ENCODE assay signal across 23 cellular contexts in the genomic region with DNA sequence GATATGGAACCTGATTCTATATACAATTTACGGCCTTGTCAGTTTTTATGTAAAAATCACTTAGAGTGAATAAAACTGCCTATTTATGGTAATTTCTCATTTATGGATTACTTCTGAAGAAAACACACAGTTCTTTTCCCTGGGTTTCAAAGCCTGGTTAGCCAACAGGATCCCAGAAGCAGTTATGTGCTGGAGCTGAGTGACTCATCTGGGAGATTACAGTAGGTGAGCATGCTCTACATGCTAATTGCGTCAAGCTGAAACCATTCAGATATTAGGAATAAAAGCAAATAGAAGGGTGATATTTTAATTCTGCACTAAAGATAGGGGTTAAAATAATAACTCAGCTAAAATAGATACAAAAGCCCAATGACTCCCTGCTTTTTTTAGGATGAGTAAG. TPM values are rescaled to one million over a fixed set of nuclear protein-coding genes. Genes with fewer than 3 reads are reported as not detected.
DNase-seq lines count a peak whose midpoint lies in the region; ATAC-seq and TF ChIP-seq lines count a peak whose summit lies in the region.
"Had no signal": no experiment of that assay in that cellular context is flagged by ENCODE, and none has a peak within 500 bp of the region (broad histone marks: within the 10 kb centered on the region; RNA-seq: fewer than 3 reads in every experiment).

No MANE protein-coding gene starts in this region.

- H3K9me2 ChIP-seq in SK-N-SH (no peaks in the 10 kb centered on the region), neural cell (ENCODE audit: insufficient read depth, low read length) (no peaks in the 10 kb centered on the region)

- TF ChIP-seq RAD21 in SK-N-SH (IDR thresholded peaks at IDR 0.05; ENCODE audit: low read length) = no peak
- TF ChIP-seq RAD21 in neural cell (conservative IDR thresholded peaks at IDR 0.05) = no peak

- no peaks in the 10 kb centered on the region for H3K4me1 Mint-ChIP-seq in activated CD4-positive, alpha-beta T cell treated with anti-CD3 and anti-CD28 coated beads for 36 hours
- H3K4me1 Mint-ChIP-seq: CD4-positive, CD25-positive, alpha-beta regulatory T cell; nephron progenitor cell had no signal

- 89% methylated on average over 2 of the region's 2 CpGs for WGBS in SK-N-SH (ENCODE audit: low lambda C conversion rate)
- 88% methylated on average over 2 of the region's 2 CpGs for WGBS in right lobe of liver (ENCODE audit: insufficient coverage, low coverage, low lambda C conversion rate, missing lambda C conversion rate)

- no peak overlapping the region for H3K4me3 ChIP-seq in SK-N-SH (ENCODE audit: low read depth in 2 of 2, low read length in 1 of 2)
- no peak overlapping the region for H3K4me3 ChIP-seq in fibroblast of lung (replicated peaks in 1 of 4; ENCODE audit: control extremely low read depth in 1 of 4, insufficient read depth in 1 of 4, low read depth in 3 of 4, low read length in 4 of 4)
- H3K4me3 ChIP-seq in neural cell (ENCODE audit: low read length) = no peak overlapping the region
- H3K4me3 ChIP-seq in right lobe of liver = no peak overlapping the region
- H3K4me3 ChIP-seq: lower lobe of right lung had no signal

- no peak overlapping the region for H3K9ac ChIP-seq in SK-N-SH
- H3K9ac ChIP-seq in fibroblast of lung (ENCODE audit: insufficient read depth, low read length) = no peak overlapping the region
- peak overlapping the region; percentile 20 for H3K9ac ChIP-seq in neural cell (ENCODE audit: low read length)
- H3K9ac ChIP-seq: KMS-11 had no signal

- peaks cover 9% of the 10 kb centered on the region for H3K27me3 Mint-ChIP-seq in activated CD4-positive, alpha-beta T cell treated with anti-CD3 and anti-CD28 coated beads for 36 hours

- H3F3A ChIP-seq in SK-N-SH (replicated peaks; ENCODE audit: insufficient read depth) (peaks cover 21% of the 10 kb centered on the region), neural cell (ENCODE audit: insufficient read depth, low read length, poor library complexity, severe bottlenecking) (no peaks in the 10 kb centered on the region)

- intact Hi-C loops in right lobe of liver (cut with DNase I) = no loop called here
- intact Hi-C loops in activated CD4-positive, alpha-beta T cell treated with anti-CD3 and anti-CD28 coated beads for 36 hours (cut with DNase I, micrococcal nuclease) = no loop called here

- H2AFZ ChIP-seq in SK-N-SH (ENCODE audit: low read depth) (no peak overlapping the region), fibroblast of lung (ENCODE audit: low read length) (no peak overlapping the region), neural cell (ENCODE audit: low read depth, low read length) (no peak overlapping the region)

- no peak overlapping the region for H3K27ac Mint-ChIP-seq in activated CD4-positive, alpha-beta T cell treated with anti-CD3 and anti-CD28 coated beads for 36 hours
- H3K27ac Mint-ChIP-seq: activated T-helper 1 cell treated with anti-CD3 and anti-CD28 coated beads, Interleukin-12 subunit alpha, Interleukin-12 subunit beta, Interleukin-2, Interleukin-4 antibody, amounts not matched to agents 30 ng/mL and 10 ng/mL and 1 ng/mL, durations not matched to agents 14 hours and 24 hours and 36 hours; CD4-positive, CD25-positive, alpha-beta regulatory T cell; nephron progenitor cell; stimulated activated naive CD8-positive, alpha-beta T cell treated with anti-CD3 and anti-CD28 coated beads, Interleukin-15, Interleukin-2, amounts not matched to agents 100 ng/mL and 50 ng/mL, for 24 hours had no signal

- H3K4me3 Mint-ChIP-seq in activated CD4-positive, alpha-beta T cell treated with anti-CD3 and anti-CD28 coated beads for 36 hours = no peak overlapping the region
- H3K4me3 Mint-ChIP-seq: activated T-helper 1 cell treated with anti-CD3 and anti-CD28 coated beads, Interleukin-12 subunit alpha, Interleukin-12 subunit beta, Interleukin-2, Interleukin-4 antibody, amounts not matched to agents 30 ng/mL and 10 ng/mL and 1 ng/mL, durations not matched to agents 14 hours and 24 hours and 36 hours; CD4-positive, CD25-positive, alpha-beta regulatory T cell; nephron progenitor cell; stimulated activated naive CD8-positive, alpha-beta T cell treated with anti-CD3 and anti-CD28 coated beads, Interleukin-15, Interleukin-2, amounts not matched to agents 100 ng/mL and 50 ng/mL, for 24 hours had no signal

- TF ChIP-seq CTCF in SK-N-SH (IDR thresholded peaks at IDR 0.05) (no peak), fibroblast of lung (conservative IDR thresholded peaks at IDR 0.05 in 1 of 2, IDR thresholded peaks at IDR 0.05 in 1 of 2; ENCODE audit: low read depth in 1 of 2, low read length in 2 of 2) (no peak), neural cell (IDR thresholded peaks at IDR 0.05; ENCODE audit: poor library complexity, severe bottlenecking) (no peak), right lobe of liver (IDR thresholded peaks at IDR 0.05) (no peak)

- H4K20me1 ChIP-seq in SK-N-SH (ENCODE audit: insufficient read depth) (no peaks in the 10 kb centered on the region), fibroblast of lung (ENCODE audit: control insufficient read depth, extremely low read depth, insufficient read depth, low read length) (no peaks in the 10 kb centered on the region), neural cell (ENCODE audit: insufficient read depth) (no peaks in the 10 kb centered on the region)

- H3K9me3 Mint-ChIP-seq in activated CD4-positive, alpha-beta T cell treated with anti-CD3 and anti-CD28 coated beads for 36 hours (ENCODE audit: low read depth) = no peaks in the 10 kb centered on the region
- H3K9me3 Mint-ChIP-seq: activated T-helper 1 cell treated with anti-CD3 and anti-CD28 coated beads, Interleukin-12 subunit alpha, Interleukin-12 subunit beta, Interleukin-2, Interleukin-4 antibody, amounts not matched to agents 30 ng/mL and 10 ng/mL and 1 ng/mL, durations not matched to agents 14 hours and 24 hours and 36 hours; nephron progenitor cell; stimulated activated naive CD8-positive, alpha-beta T cell treated with anti-CD3 and anti-CD28 coated beads, Interleukin-15, Interleukin-2, amounts not matched to agents 100 ng/mL and 50 ng/mL, for 24 hours had no signal

- H3K4me2 ChIP-seq in SK-N-SH = no peak overlapping the region
- H3K4me2 ChIP-seq in fibroblast of lung (ENCODE audit: extremely low read depth, insufficient read depth, low read length) = no peak overlapping the region
- no peak overlapping the region for H3K4me2 ChIP-seq in neural cell (ENCODE audit: low read length)
- H3K4me2 ChIP-seq: KMS-11 had no signal

- H3K27me3 ChIP-seq in SK-N-SH (ENCODE audit: insufficient read depth) (no peaks in the 10 kb centered on the region), fibroblast of lung (ENCODE audit: control insufficient read depth, insufficient read depth, low read length) (no peaks in the 10 kb centered on the region), neural cell (ENCODE audit: insufficient read depth, low read depth, low read length) (no peaks in the 10 kb centered on the region), right lobe of liver (no peaks in the 10 kb centered on the region)

- CTCF ChIA-PET in SK-N-SH (lab: Yijun Ruan, JAX) = interaction anchor here (0.8 to 1.6 kb wide), 4 partner anchors 15 to 449 kb away, joined by 3 to 6 read pairs (median 4); no protein-coding TSS in a partner anchor
- CTCF ChIA-PET in activated CD4-positive, alpha-beta T cell treated with anti-CD3 and anti-CD28 coated beads for 36 hours (lab: Charles Lee) = no interaction called here

- H3K36me3 ChIP-seq in SK-N-SH (replicated peaks in 1 of 2; ENCODE audit: control insufficient read depth in 1 of 2, insufficient read depth in 2 of 2, low read length in 1 of 2) = no peaks in the 10 kb centered on the region
- H3K36me3 ChIP-seq in fibroblast of lung (ENCODE audit: control insufficient read depth, insufficient read depth, low read length) = no peaks in the 10 kb centered on the region
- no peaks in the 10 kb centered on the region for H3K36me3 ChIP-seq in neural cell (ENCODE audit: insufficient read depth, low read length)
- no peaks in the 10 kb centered on the region for H3K36me3 ChIP-seq in right lobe of liver
- H3K36me3 ChIP-seq: lower lobe of right lung had no signal

- H3K9me3 ChIP-seq in SK-N-SH = no peaks in the 10 kb centered on the region
- no peaks in the 10 kb centered on the region for H3K9me3 ChIP-seq in fibroblast of lung (ENCODE audit: control insufficient read depth, insufficient read depth, low read depth, low read length)
- no peaks in the 10 kb centered on the region for H3K9me3 ChIP-seq in neural cell (ENCODE audit: low read length)
- no peaks in the 10 kb centered on the region for H3K9me3 ChIP-seq in right lobe of liver
- H3K9me3 ChIP-seq: lower lobe of right lung had no signal

- POLR2A ChIA-PET in SK-N-SH (lab: Yijun Ruan, JAX) = no interaction called here
- POLR2A ChIA-PET in activated CD4-positive, alpha-beta T cell treated with anti-CD3 and anti-CD28 coated beads for 36 hours (lab: Charles Lee) = no interaction called here

- no peak for ATAC-seq in GM21825 (IDR thresholded peaks at IDR 0.05; ENCODE audit: unreplicated experiment)
- ATAC-seq in right lobe of liver = no peak
- no peak for ATAC-seq in activated CD4-positive, alpha-beta T cell treated with anti-CD3 and anti-CD28 coated beads for 36 hours
- ATAC-seq: lower lobe of right lung had no signal

- H3K4me1 ChIP-seq in SK-N-SH (ENCODE audit: control insufficient read depth in 1 of 2, insufficient read depth in 2 of 2, low read depth in 1 of 2, low read length in 1 of 2) (peaks cover 3 to 14% of the 10 kb centered on the region in 2 experiments), fibroblast of lung (ENCODE audit: control insufficient read depth, extremely low read depth, insufficient read depth, low read length) (no peaks in the 10 kb centered on the region), right lobe of liver (no peaks in the 10 kb centered on the region)
- H3K4me1 ChIP-seq: lower lobe of right lung had no signal

- H3K79me2 ChIP-seq in SK-N-SH (ENCODE audit: insufficient read depth) = no peaks in the 10 kb centered on the region
- no peaks in the 10 kb centered on the region for H3K79me2 ChIP-seq in fibroblast of lung (ENCODE audit: control insufficient read depth, insufficient read depth, low read length)
- H3K79me2 ChIP-seq in neural cell (replicated peaks; ENCODE audit: insufficient read depth, low read length) = no peaks in the 10 kb centered on the region

- H3K27ac ChIP-seq in SK-N-SH (ENCODE audit: low read depth in 2 of 2, low read length in 1 of 2) = no peak overlapping the region
- H3K27ac ChIP-seq in fibroblast of lung (ENCODE audit: insufficient read depth, low read length) = no peak overlapping the region
- peak overlapping the region; percentile 66 for H3K27ac ChIP-seq in neural cell (ENCODE audit: low read length)
- no peak overlapping the region for H3K27ac ChIP-seq in right lobe of liver
- H3K27ac ChIP-seq: KMS-11, lower lobe of right lung had no signal

- TF ChIP-seq EP300 in SK-N-SH (IDR thresholded peaks at IDR 0.05; ENCODE audit: borderline replicate concordance in 1 of 2, low read depth in 1 of 2, low read length in 1 of 2) (no peak), neural cell (conservative IDR thresholded peaks at IDR 0.05; ENCODE audit: poor library complexity, severe bottlenecking) (no peak)

- peak; percentile 52 for DNase-seq in H4 (ENCODE audit: low spot score)
- DNase-seq in SK-N-SH = no peak
- DNase-seq in fibroblast of lung (ENCODE audit: low read depth in 2 of 2) = peak; percentile 45 to 75
- DNase-seq in right lobe of liver = no peak
- no peak for DNase-seq in NCI-H1105 treated with DMSO at 0.1 percent for 48 hours (lab: John Stamatoyannopoulos, UW)
- no peak for DNase-seq in activated CD4-positive, alpha-beta T cell treated with anti-CD3 and anti-CD28 coated beads for 36 hours
- DNase-seq: activated CD4-positive, alpha-beta T cell treated with anti-CD3 and anti-CD28 coated beads, Interleukin-2, amount 50 U/mL, for 4 hours; activated naive CD4-positive, alpha-beta T cell treated with anti-CD3 and anti-CD28 coated beads, Interleukin-2, amount 50 U/mL, for 16 hours; aorta; CD4-positive, CD25-positive, alpha-beta regulatory T cell; cerebellar nuclear complex; lower lobe of right lung; NCI-H1694 treated with DMSO at 0.1 percent for 48 hours; NCI-H2171 treated with DMSO at 0.1 percent for 48 hours; NCI-H526 treated with DMSO at 0.1 percent for 48 hours; nephron progenitor cell; posterior cingulate gyrus; RPMI8226 had no signal

- no peaks in the 10 kb centered on the region for H3K36me3 Mint-ChIP-seq in activated CD4-positive, alpha-beta T cell treated with anti-CD3 and anti-CD28 coated beads for 36 hours (ENCODE audit: low read depth)
- H3K36me3 Mint-ChIP-seq: CD4-positive, CD25-positive, alpha-beta regulatory T cell had no signal

- TF ChIP-seq POLR2A in right lobe of liver (IDR thresholded peaks at IDR 0.05) = no peak

RNA-seq across cellular contexts. Expression of a gene that starts 47.8 kb away (rescaled TPM):
- 24.4 and 34.2 TPM in 2 replicates for total RNA-seq in H4 (2014; rRNA removed; shearing (Covaris generic))
- polyA plus RNA-seq in SK-N-SH (2012; rRNA removed) = 2.4 and 3.3 TPM in 2 replicates
- polyA plus RNA-seq in SK-N-SH (2012; cell fraction: cytosol; rRNA removed) = 1.8 TPM in 2 replicates
- polyA plus RNA-seq in SK-N-SH (2012; cell fraction: nucleus; rRNA removed) = 4.0 and 6.0 TPM in 2 replicates
- 7.2 and 8.3 TPM in 2 replicates for total RNA-seq in fibroblast of lung
- polyA plus RNA-seq in fibroblast of lung = 1.6 and 2.1 TPM in 2 replicates
- 0.66 and 0.98 TPM in 2 replicates for polyA plus RNA-seq in fibroblast of lung (2012)
- polyA minus RNA-seq in fibroblast of lung (ENCODE audit: low replicate concordance) = 0.75 and 1.0 TPM in 2 replicates
- polyA plus RNA-seq in neural cell = 35.9 and 42.8 TPM in 2 replicates
- 166 and 186 TPM in 2 replicates for polyA minus RNA-seq in neural cell
- total RNA-seq in right lobe of liver = 10 to 100 TPM in 1 of 6 experiments, 1 to 10 TPM in 5; 1.6 to 10.3 (median 5.6) TPM
- 10 to 100 TPM; 68.5 to 69.8 TPM for total RNA-seq in activated CD4-positive, alpha-beta T cell treated with anti-CD3 and anti-CD28 coated beads for 36 hours

Comparison
In these comparisons a context has a peak if more than half of its experiments do, and no peak if none do; other contexts are left out.
1. DNase-seq: peak in H4 (single experiment) and fibroblast of lung (2 of 2); none in SK-N-SH (single experiment), right lobe of liver (0 of 3), NCI-H1105 treated with DMSO at 0.1 percent for 48 hours (single experiment) and activated CD4-positive, alpha-beta T cell treated with anti-CD3 and anti-CD28 coated beads for 36 hours (single experiment).